In the genomic region with DNA sequence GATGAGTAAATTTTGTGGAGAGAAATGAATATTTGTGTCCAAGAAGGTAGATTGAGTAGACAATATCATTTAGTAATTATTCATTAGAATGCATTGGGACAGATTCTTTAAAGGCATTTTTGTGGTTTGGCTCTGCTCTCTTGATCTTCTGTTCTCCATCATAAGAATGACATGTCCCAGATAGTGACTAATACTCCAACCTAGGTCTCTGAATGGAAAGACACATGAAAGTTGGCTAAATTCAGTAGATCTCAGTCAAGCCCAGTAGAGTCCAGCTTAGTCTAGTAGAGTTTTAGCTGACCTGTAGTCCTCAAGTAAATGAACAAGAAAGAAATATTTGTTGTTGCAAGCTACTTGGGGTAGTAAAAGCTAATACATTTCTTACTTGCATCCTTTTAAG, we compare ENCODE assay signal across 17 cellular contexts.
"Had no signal": no experiment of that assay in that cellular context is flagged by ENCODE, and none has a peak within 500 bp of the region (broad histone marks: within the 10 kb centered on the region; RNA-seq: fewer than 3 reads in every experiment).

No MANE protein-coding gene starts in this region.

- H3K4me3 ChIP-seq: breast epithelium, thyroid gland had no signal

- ATAC-seq: activated CD4-positive, CD25-positive, alpha-beta regulatory T cell treated with anti-CD3 and anti-CD28 coated beads, Interleukin-2, amount 50 U/mL, for 24 hours; natural killer cell treated with Interleukin-12 subunit alpha and Interleukin-12 subunit beta and Interleukin-15 and Interleukin-18, amount 100 ng/mL, for 72 hours; stimulated activated naive B cell treated with anti-CD40 and anti-IgM and Interleukin-4, amounts not matched to agents 10 μg/mL and 1 μg/mL and 100 μg/mL, for 72 hours had no signal

- H3K4me1 ChIP-seq: breast epithelium, thyroid gland had no signal

- H3K4me3 Mint-ChIP-seq: activated naive CD8-positive, alpha-beta T cell treated with anti-CD3 and anti-CD28 coated beads, Interleukin-2, amount 10 ng/mL, durations not matched to agents 7 days and 5 days; activated T-helper 1 cell treated with anti-CD3 and anti-CD28 coated beads, Interleukin-12 subunit alpha, Interleukin-12 subunit beta, Interleukin-2, Interleukin-4 antibody, amounts not matched to agents 30 ng/mL and 10 ng/mL and 1 ng/mL, durations not matched to agents 14 hours and 24 hours and 36 hours; natural killer cell treated with Interleukin-12 subunit alpha and Interleukin-12 subunit beta and Interleukin-15 and Interleukin-18, amount 100 ng/mL, for 72 hours; stimulated activated naive B cell treated with anti-CD40 and anti-IgM and Interleukin-4, amounts not matched to agents 10 μg/mL and 1 μg/mL and 100 μg/mL, for 72 hours had no signal

- H3K27ac ChIP-seq: breast epithelium, epithelial cell of prostate, thyroid gland had no signal

- H3K9me3 ChIP-seq: thyroid gland had no signal

- DNase-seq: activated CD4-positive, alpha-beta T cell treated with anti-CD3 and anti-CD28 coated beads, Interleukin-2, amount 50 U/mL, for 1 hour; activated naive CD4-positive, alpha-beta T cell; activated naive CD8-positive, alpha-beta T cell treated with anti-CD3 and anti-CD28 coated beads, Interleukin-2, amount 10 ng/mL, durations not matched to agents 7 days and 5 days; anterior cingulate cortex; dermis blood vessel endothelial cell; hypothalamus; kidney glomerular epithelial cell; posterior cingulate gyrus; stimulated activated CD4-positive, alpha-beta T cell treated with anti-CD3 and anti-CD28 coated beads, Interleukin-4, amount 100 ng/mL, for 1 hour; stimulated activated naive B cell treated with anti-CD40 and anti-IgM and Interleukin-4, amounts not matched to agents 10 μg/mL and 1 μg/mL and 100 μg/mL, for 72 hours; T-helper 9 cell; thyroid gland had no signal

- H3K9me3 Mint-ChIP-seq: activated naive CD8-positive, alpha-beta T cell treated with anti-CD3 and anti-CD28 coated beads, Interleukin-2, amount 10 ng/mL, durations not matched to agents 7 days and 5 days; natural killer cell treated with Interleukin-12 subunit alpha and Interleukin-12 subunit beta and Interleukin-15 and Interleukin-18, amount 100 ng/mL, for 72 hours had no signal

- H3K27ac Mint-ChIP-seq: activated naive CD8-positive, alpha-beta T cell treated with anti-CD3 and anti-CD28 coated beads, Interleukin-2, amount 10 ng/mL, durations not matched to agents 7 days and 5 days; activated T-helper 1 cell treated with anti-CD3 and anti-CD28 coated beads, Interleukin-12 subunit alpha, Interleukin-12 subunit beta, Interleukin-2, Interleukin-4 antibody, amounts not matched to agents 30 ng/mL and 10 ng/mL and 1 ng/mL, durations not matched to agents 14 hours and 24 hours and 36 hours; natural killer cell treated with Interleukin-12 subunit alpha and Interleukin-12 subunit beta and Interleukin-15 and Interleukin-18, amount 100 ng/mL, for 72 hours; stimulated activated naive B cell treated with anti-CD40 and anti-IgM and Interleukin-4, amounts not matched to agents 10 μg/mL and 1 μg/mL and 100 μg/mL, for 72 hours had no signal

- H3K4me1 Mint-ChIP-seq: activated naive CD8-positive, alpha-beta T cell treated with anti-CD3 and anti-CD28 coated beads, Interleukin-2, amount 10 ng/mL, durations not matched to agents 7 days and 5 days; stimulated activated naive B cell treated with anti-CD40 and anti-IgM and Interleukin-4, amounts not matched to agents 10 μg/mL and 1 μg/mL and 100 μg/mL, for 72 hours had no signal

- H3K36me3 ChIP-seq: breast epithelium, thyroid gland had no signal

- H3K36me3 Mint-ChIP-seq: activated naive CD8-positive, alpha-beta T cell treated with anti-CD3 and anti-CD28 coated beads, Interleukin-2, amount 10 ng/mL, durations not matched to agents 7 days and 5 days; natural killer cell treated with Interleukin-12 subunit alpha and Interleukin-12 subunit beta and Interleukin-15 and Interleukin-18, amount 100 ng/mL, for 72 hours; stimulated activated naive B cell treated with anti-CD40 and anti-IgM and Interleukin-4, amounts not matched to agents 10 μg/mL and 1 μg/mL and 100 μg/mL, for 72 hours had no signal

- H3K27me3 ChIP-seq: breast epithelium, thyroid gland had no signal
